Comparison of ENCODE assay signal across 10 cellular contexts in genomic region chr11:110317516-110317932, GRCh38. TPM values are rescaled to one million over a fixed set of nuclear protein-coding genes. Genes with fewer than 3 reads are reported as not detected.
DNase-seq lines count a peak whose midpoint lies in the region; ATAC-seq and TF ChIP-seq lines count a peak whose summit lies in the region.
"Had no signal": no experiment of that assay in that cellular context is flagged by ENCODE, and none has a peak within 500 bp of the region (broad histone marks: within the 10 kb centered on the region; RNA-seq: fewer than 3 reads in every experiment).

No MANE protein-coding gene starts in this region.

- H3K9me3 ChIP-seq in breast epithelium = no peaks in the 10 kb centered on the region
- H3K9me3 ChIP-seq in esophagus muscularis mucosa = no peaks in the 10 kb centered on the region

- H3K4me1 Mint-ChIP-seq in MCF 10A (ENCODE audit: insufficient read depth, unreplicated experiment) = no peaks in the 10 kb centered on the region
- peaks cover 32% of the 10 kb centered on the region for H3K4me1 Mint-ChIP-seq in type B pancreatic cell (ENCODE audit: unreplicated experiment)

- TF ChIP-seq EP300 in esophagus muscularis mucosa (IDR thresholded peaks at IDR 0.05) = no peak

- H3K4me3 Mint-ChIP-seq in MCF 10A (ENCODE audit: unreplicated experiment) (no peak overlapping the region), type B pancreatic cell (peak overlapping the region; percentile 44)

- DNase-seq in MCF 10A (ENCODE audit: unreplicated experiment) (peak; percentile 34), breast epithelium (ENCODE audit: low spot score in 2 of 2) (no peak), NCI-H774 (lab: John Stamatoyannopoulos, UW) (peak; percentile 65), erythroblast (lab: John Stamatoyannopoulos, UW) (peak; percentile 64 to 86), type B pancreatic cell (ENCODE audit: extremely low spot score, unreplicated experiment) (no peak), esophagus muscularis mucosa (ENCODE audit: extremely low spot score) (no peak), NCI-H524 treated with DMSO at 0.1 percent for 48 hours (lab: John Stamatoyannopoulos, UW) (no peak)
- DNase-seq: ACHN, islet precursor cell had no signal

- TF ChIP-seq CTCF in MCF 10A (IDR thresholded peaks at IDR 0.05; ENCODE audit: unreplicated experiment) (no peak), breast epithelium (IDR thresholded peaks at IDR 0.05) (no peak), type B pancreatic cell (conservative IDR thresholded peaks at IDR 0.05) (no peak), esophagus muscularis mucosa (IDR thresholded peaks at IDR 0.05) (no peak)

- intact Hi-C loops in MCF 10A (cut with micrococcal nuclease) = no loop called here
- intact Hi-C loops in breast epithelium (cut with DNase I; ENCODE audit: low total_unique reads) = no loop called here
- intact Hi-C loops in esophagus muscularis mucosa (cut with DNase I) = no loop called here

- no peaks in the 10 kb centered on the region for H3K36me3 Mint-ChIP-seq in MCF 10A (ENCODE audit: insufficient read depth, unreplicated experiment)
- H3K36me3 Mint-ChIP-seq in type B pancreatic cell = no peaks in the 10 kb centered on the region

- TF ChIP-seq POLR2A in breast epithelium (IDR thresholded peaks at IDR 0.05) = no peak
- no peak for TF ChIP-seq POLR2A in erythroblast (IDR thresholded peaks at IDR 0.05; ENCODE audit: low read length)
- no peak for TF ChIP-seq POLR2A in esophagus muscularis mucosa (IDR thresholded peaks at IDR 0.05; ENCODE audit: low read depth)

- no peak for ATAC-seq in HG03159 (IDR thresholded peaks at IDR 0.05; ENCODE audit: unreplicated experiment)

- H3K27ac Mint-ChIP-seq in MCF 10A (ENCODE audit: low read depth, unreplicated experiment) (no peak overlapping the region), type B pancreatic cell (no peak overlapping the region)

- H3K27me3 Mint-ChIP-seq in MCF 10A (ENCODE audit: insufficient read depth, unreplicated experiment) = no peaks in the 10 kb centered on the region
- no peaks in the 10 kb centered on the region for H3K27me3 Mint-ChIP-seq in type B pancreatic cell

- no TSS peak for BruUV-seq in MCF 10A (replicated peaks; lab: Mats Ljungman, UMichigan)

- WGBS in esophagus muscularis mucosa = 29% methylated on average over 3 of the region's 3 CpGs

- H3K27ac ChIP-seq in breast epithelium (no peak overlapping the region), esophagus muscularis mucosa (replicated peaks in 1 of 4) (no peak overlapping the region)

- POLR2A ChIA-PET in MCF 10A (lab: Yijun Ruan, JAX) = interaction anchor here (0.7 to 1.1 kb wide), 2 partner anchors 10 to 223 kb away, joined by 3 to 5 read pairs; no protein-coding TSS in a partner anchor

- H3K4me1 ChIP-seq in breast epithelium (no peaks in the 10 kb centered on the region), esophagus muscularis mucosa (peaks cover 0 to 6% (median 2%) of the 10 kb centered on the region in 4 donors)

- H3K36me3 ChIP-seq in breast epithelium = no peaks in the 10 kb centered on the region
- H3K36me3 ChIP-seq in esophagus muscularis mucosa = no peaks in the 10 kb centered on the region

- H3K27me3 ChIP-seq in breast epithelium = no peaks in the 10 kb centered on the region
- H3K27me3 ChIP-seq in esophagus muscularis mucosa = no peaks in the 10 kb centered on the region

- H3K9me3 Mint-ChIP-seq in MCF 10A (ENCODE audit: unreplicated experiment) = no peaks in the 10 kb centered on the region
- no peaks in the 10 kb centered on the region for H3K9me3 Mint-ChIP-seq in type B pancreatic cell

- CTCF ChIA-PET in MCF 10A (lab: Yijun Ruan, JAX) = no interaction called here

- no peak overlapping the region for H3K4me3 ChIP-seq in breast epithelium
- no peak overlapping the region for H3K4me3 ChIP-seq in esophagus muscularis mucosa

RNA-seq across cellular contexts. Expression of gene RDX, which starts 21.1 kb away (rescaled TPM):
- total RNA-seq in MCF 10A (2022) (132 and 145 TPM in 2 replicates), breast epithelium (10 to 100 TPM; 53.4 to 88.7 (median 53.7) TPM), type B pancreatic cell (ENCODE audit: low replicate concordance) (90.7 and 115 TPM in 2 replicates), esophagus muscularis mucosa (100 to 1,000 TPM in 1 of 4 donors, 10 to 100 TPM in 3; 86.6 to 105 (median 90.4) TPM)

Comparison
In these comparisons a context has a peak if more than half of its experiments do, and no peak if none do; other contexts are left out.
1. DNase-seq: peak in MCF 10A (single experiment), NCI-H774 (single experiment) and erythroblast (2 of 2); none in breast epithelium (0 of 2), type B pancreatic cell (single experiment), esophagus muscularis mucosa (single experiment) and NCI-H524 treated with DMSO at 0.1 percent for 48 hours (single experiment).